In the genomic region with DNA sequence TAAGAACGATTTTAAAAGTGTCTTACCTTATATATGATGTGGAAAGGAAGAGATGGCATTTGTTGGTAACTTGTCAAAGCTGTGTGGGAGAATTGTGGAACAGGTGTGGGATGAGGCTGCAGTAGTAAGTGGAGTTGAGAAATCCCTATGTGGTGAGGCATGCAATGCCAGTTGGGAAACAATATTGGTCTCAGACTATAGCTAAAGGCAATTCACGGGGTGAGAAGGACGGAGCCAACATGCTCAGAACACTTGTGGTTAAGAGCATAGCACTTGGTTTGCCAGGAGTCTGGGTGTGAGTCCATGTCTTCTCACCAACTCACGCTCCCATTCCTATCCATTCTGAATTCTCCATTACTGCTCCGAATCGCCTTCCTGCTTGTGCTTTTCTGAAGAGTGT, we compare ENCODE assay signal across 21 cellular contexts.
"Had no signal": no experiment of that assay in that cellular context is flagged by ENCODE, and none has a peak within 500 bp of the region (broad histone marks: within the 10 kb centered on the region; RNA-seq: fewer than 3 reads in every experiment).

No MANE protein-coding gene starts in this region.

- H3K4me3 ChIP-seq: adrenal gland, coronary artery, esophagus squamous epithelium, heart right ventricle, lower lobe of right lung, sigmoid colon, spleen, thoracic aorta, upper lobe of left lung had no signal

- H3K27ac ChIP-seq: adrenal gland, coronary artery, esophagus squamous epithelium, heart right ventricle, lower lobe of right lung, sigmoid colon, spleen, thoracic aorta, upper lobe of left lung, WERI-Rb-1 had no signal

- H3K27me3 ChIP-seq: adrenal gland, esophagus squamous epithelium, sigmoid colon, spleen, upper lobe of left lung had no signal

- DNase-seq: activated CD4-positive, alpha-beta T cell treated with anti-CD3 and anti-CD28 coated beads, Interleukin-2, amount 50 U/mL, for 1 hour; activated CD4-positive, CD25-positive, alpha-beta regulatory T cell treated with anti-CD3 and anti-CD28 coated beads, Interleukin-2, amount 50 U/mL, for 72 hours; activated CD8-positive, alpha-beta T cell treated with anti-CD3 and anti-CD28 coated beads, Interleukin-2, amount 10 ng/mL, durations not matched to agents 7 days and 5 days; activated naive CD4-positive, alpha-beta T cell; adrenal gland; cerebellar nuclear complex; esophagus squamous epithelium; heart right ventricle; kidney; lower lobe of right lung; natural killer cell; retina; sigmoid colon; spleen; stimulated activated CD4-positive, alpha-beta T cell treated with anti-CD3 and anti-CD28 coated beads, Interleukin-4, amount 100 ng/mL, for 1 hour; stimulated activated naive CD4-positive, alpha-beta T cell treated with Interleukin-2 at 50 U/mL for 16 hours; T-helper 1 cell; upper lobe of left lung; WERI-Rb-1 had no signal

- H3K4me1 ChIP-seq: adrenal gland, esophagus squamous epithelium, heart right ventricle, lower lobe of right lung, sigmoid colon, spleen, upper lobe of left lung had no signal

- H3K9me3 ChIP-seq: adrenal gland, esophagus squamous epithelium, heart right ventricle, lower lobe of right lung, sigmoid colon, spleen, thoracic aorta, upper lobe of left lung had no signal

- H3K36me3 ChIP-seq: adrenal gland, esophagus squamous epithelium, heart right ventricle, lower lobe of right lung, sigmoid colon, spleen, thoracic aorta, upper lobe of left lung, WERI-Rb-1 had no signal

- ATAC-seq: activated CD8-positive, alpha-beta T cell treated with anti-CD3 and anti-CD28 coated beads, Interleukin-2, amount 10 ng/mL, durations not matched to agents 7 days and 5 days; heart right ventricle; lower lobe of right lung; natural killer cell had no signal
